22 cellular contexts compared by ENCODE assay signal in genomic region chr12:3761116-3761770, GRCh38. TPM values are rescaled to one million over a fixed set of nuclear protein-coding genes. Genes with fewer than 3 reads are reported as not detected.
DNase-seq lines count a peak whose midpoint lies in the region; ATAC-seq and TF ChIP-seq lines count a peak whose summit lies in the region.
"Had no signal": no experiment of that assay in that cellular context is flagged by ENCODE, and none has a peak within 500 bp of the region (broad histone marks: within the 10 kb centered on the region; RNA-seq: fewer than 3 reads in every experiment).

No MANE protein-coding gene starts in this region.

- POLR2A ChIA-PET in WTC11 (lab: Charles Lee) = no interaction called here

- H3K4me3 Mint-ChIP-seq in H9 = no peak overlapping the region
- no peak overlapping the region for H3K4me3 Mint-ChIP-seq in WTC11
- H3K4me3 Mint-ChIP-seq: CD8-positive, alpha-beta memory T cell; HFFc6 had no signal

- H3K23ac ChIP-seq in H9 (ENCODE audit: insufficient read length, low read depth, low read length) = no peak overlapping the region

- no peak overlapping the region for H3K4ac ChIP-seq in H9 (ENCODE audit: low read depth, low read length)

- H3K27ac ChIP-seq in H9 (ENCODE audit: insufficient read length, low read depth, low read length) (no peak overlapping the region), coronary artery (no peak overlapping the region)
- H3K27ac ChIP-seq: A549, BLaER1, KMS-11 had no signal

- H3K9ac ChIP-seq in H9 (ENCODE audit: extremely low read depth, insufficient read length, low read length) = no peak overlapping the region
- H3K9ac ChIP-seq: BLaER1, KMS-11 had no signal

- H3K4me2 ChIP-seq in H9 (ENCODE audit: insufficient read depth, insufficient read length, low read length) = no peak overlapping the region
- H3K4me2 ChIP-seq: A549, BLaER1, KMS-11 had no signal

- no peaks in the 10 kb centered on the region for H3K23me2 ChIP-seq in H9 (ENCODE audit: insufficient read length, low read depth, low read length, poor library complexity, severe bottlenecking)

- no peak overlapping the region for H4K8ac ChIP-seq in H9 (replicated peaks; ENCODE audit: insufficient read length, low read depth, low read length)

- H4K5ac ChIP-seq in H9 (ENCODE audit: insufficient read length, low read depth, low read length) = no peak overlapping the region

- no peaks in the 10 kb centered on the region for H3K4me1 ChIP-seq in H9 (ENCODE audit: insufficient read depth, low read length)
- H3K4me1 ChIP-seq: A549, BLaER1 had no signal

- H2BK15ac ChIP-seq in H9 (ENCODE audit: low read depth, low read length) = no peak overlapping the region

- H2BK120ac ChIP-seq in H9 (ENCODE audit: low read depth, low read length, poor library complexity, severe bottlenecking) = no peak overlapping the region

- CTCF ChIA-PET in WTC11 (lab: Charles Lee) = interaction anchor here (1.0 kb wide), 1 partner anchor 9 kb away, joined by 3 read pairs; the partner anchor contains the start of gene CRACR2A

- peaks cover 3% of the 10 kb centered on the region; the same call in 1 of the 2 replicates for H3K27me3 Mint-ChIP-seq in H9 (ENCODE audit: low read depth)
- peaks cover 3% of the 10 kb centered on the region for H3K27me3 Mint-ChIP-seq in WTC11 (ENCODE audit: low read depth)

- no peak overlapping the region for H3K56ac ChIP-seq in H9 (ENCODE audit: insufficient read length, low read depth, low read length)

- H3K9me3 Mint-ChIP-seq in H9 (peaks cover 0 to 4% of the 10 kb centered on the region in 2 experiments; a peak in 1 of 5 replicates), WTC11 (0 out of 2 replicates have a peak, but pooled peaks cover 11% of the 10 kb centered on the region)
- H3K9me3 Mint-ChIP-seq: CD8-positive, alpha-beta memory T cell; HFFc6 had no signal

- no peak overlapping the region for H2BK20ac ChIP-seq in H9 (ENCODE audit: low read depth, low read length, poor library complexity, severe bottlenecking)

- H3K36me3 Mint-ChIP-seq in H9 (ENCODE audit: insufficient read depth in 1 of 3, low read depth in 3 of 3) = no peaks in the 10 kb centered on the region; a peak in 1 of 7 replicates
- H3K36me3 Mint-ChIP-seq in WTC11 = no peaks in the 10 kb centered on the region

- no peak overlapping the region for H3K4me3 ChIP-seq in fibroblast of mammary gland (ENCODE audit: control insufficient read depth, low read depth, low read length)
- H3K4me3 ChIP-seq in skeletal muscle cell (ENCODE audit: low read depth, low read length) = no peak overlapping the region
- no peak overlapping the region for H3K4me3 ChIP-seq in coronary artery
- H3K4me3 ChIP-seq: A549, BLaER1, GM12878 had no signal

- H3K9me3 ChIP-seq in H9 (ENCODE audit: control insufficient read depth, low read depth, low read length) = no peaks in the 10 kb centered on the region
- H3K9me3 ChIP-seq: A549 had no signal

- H3K18ac ChIP-seq in H9 (ENCODE audit: insufficient read length, low read depth, low read length) = no peak overlapping the region

- WGBS in H9 (ENCODE audit: extremely low coverage, insufficient read length, low lambda C conversion rate) = no CpG with 5 or more reads among the region's 9 CpGs

- H4K20me1 ChIP-seq in H9 (ENCODE audit: control insufficient read depth, insufficient read depth, insufficient read length) = no peaks in the 10 kb centered on the region
- H4K20me1 ChIP-seq: BLaER1 had no signal

- H3K79me2 ChIP-seq in H9 (ENCODE audit: insufficient read depth, low read length) = no peaks in the 10 kb centered on the region

- H3K4me1 Mint-ChIP-seq in H9 = peaks cover 4 to 17% of the 10 kb centered on the region in 2 experiments
- H3K4me1 Mint-ChIP-seq in WTC11 = peaks cover 9% of the 10 kb centered on the region

- no peaks in the 10 kb centered on the region for H3K27me3 ChIP-seq in H9 (ENCODE audit: insufficient read depth, low read length)
- H3K27me3 ChIP-seq: BLaER1 had no signal

- H3K14ac ChIP-seq in H9 (ENCODE audit: insufficient read depth, low read length) = no peak overlapping the region

- no peak overlapping the region for H2AFZ ChIP-seq in H9 (ENCODE audit: low read length)

- no peak overlapping the region for H2BK5ac ChIP-seq in H9 (ENCODE audit: insufficient read length, low read length)

- no peak overlapping the region for H4K91ac ChIP-seq in H9 (ENCODE audit: insufficient read length, low read depth, low read length)

- H3K79me1 ChIP-seq in H9 (ENCODE audit: insufficient read depth, low read depth, low read length, poor library complexity, severe bottlenecking) = no peaks in the 10 kb centered on the region

- H2BK12ac ChIP-seq in H9 (ENCODE audit: insufficient read length, low read depth, low read length) = no peak overlapping the region

- TF ChIP-seq CTCF in H9 (conservative IDR thresholded peaks at IDR 0.05) (no peak), WTC11 (IDR thresholded peaks at IDR 0.05) (no peak), fibroblast of mammary gland (conservative IDR thresholded peaks at IDR 0.05; ENCODE audit: control insufficient read depth, insufficient read depth, low read depth, low read length) (no peak), coronary artery (IDR thresholded peaks at IDR 0.05) (no peak)

- H2AK5ac ChIP-seq in H9 (ENCODE audit: insufficient read length, low read length) = no peak overlapping the region

- no peak for ATAC-seq in WTC11
- ATAC-seq in HG02981 (IDR thresholded peaks at IDR 0.05; ENCODE audit: unreplicated experiment) = no peak
- no peak for ATAC-seq in HG03378 (IDR thresholded peaks at IDR 0.05; ENCODE audit: unreplicated experiment)
- ATAC-seq: A549, GM12878, Right ventricle myocardium inferior had no signal

- peak overlapping the region in 1 of 3 experiments; percentile 77; a peak in 2 of 7 replicates for H3K27ac Mint-ChIP-seq in H9
- 0 out of 2 replicates have a peak overlapping the region, but pooled peaks have one; percentile 19 for H3K27ac Mint-ChIP-seq in WTC11
- H3K27ac Mint-ChIP-seq: HFFc6 had no signal

- DNase-seq in H9 (peak; percentile 18), WTC11 (ENCODE audit: low spot score) (no peak), fibroblast of mammary gland (ENCODE audit: low read depth) (peak; percentile 62), skeletal muscle cell (ENCODE audit: low read depth) (peak; percentile 62), coronary artery (ENCODE audit: low spot score) (no peak)
- DNase-seq: CD8-positive, alpha-beta memory T cell; DMS53; EL; HFFc6; NCI-H1436; NCI-H1930; NCI-H2171 treated with DMSO at 0.1 percent for 48 hours; NCI-H446; NCI-H69 had no signal

- no peak overlapping the region for H3T11ph ChIP-seq in H9 (ENCODE audit: low read length)

TF ChIP-seq in WTC11, 78 proteins besides CTCF, POLR2A, EP300 and RAD21 (continues in another document):
- TF ChIP-seq NFE2L1 (CRISPR knock-in tag; IDR thresholded peaks at IDR 0.05) (no peak), SP1 (CRISPR knock-in tag; conservative IDR thresholded peaks at IDR 0.05) (no peak), JUN (CRISPR knock-in tag; IDR thresholded peaks at IDR 0.05) (no peak), FOXP1 (CRISPR knock-in tag; IDR thresholded peaks at IDR 0.05; ENCODE audit: borderline replicate concordance) (no peak), ZNF219 (CRISPR knock-in tag; IDR thresholded peaks at IDR 0.05; ENCODE audit: borderline replicate concordance) (no peak), TEAD4 (CRISPR knock-in tag; IDR thresholded peaks at IDR 0.05) (no peak), GTF2I (CRISPR knock-in tag; conservative IDR thresholded peaks at IDR 0.05) (no peak), MXD4 (CRISPR knock-in tag; IDR thresholded peaks at IDR 0.05; ENCODE audit: borderline replicate concordance) (no peak)
- TF ChIP-seq, protein P1, sequence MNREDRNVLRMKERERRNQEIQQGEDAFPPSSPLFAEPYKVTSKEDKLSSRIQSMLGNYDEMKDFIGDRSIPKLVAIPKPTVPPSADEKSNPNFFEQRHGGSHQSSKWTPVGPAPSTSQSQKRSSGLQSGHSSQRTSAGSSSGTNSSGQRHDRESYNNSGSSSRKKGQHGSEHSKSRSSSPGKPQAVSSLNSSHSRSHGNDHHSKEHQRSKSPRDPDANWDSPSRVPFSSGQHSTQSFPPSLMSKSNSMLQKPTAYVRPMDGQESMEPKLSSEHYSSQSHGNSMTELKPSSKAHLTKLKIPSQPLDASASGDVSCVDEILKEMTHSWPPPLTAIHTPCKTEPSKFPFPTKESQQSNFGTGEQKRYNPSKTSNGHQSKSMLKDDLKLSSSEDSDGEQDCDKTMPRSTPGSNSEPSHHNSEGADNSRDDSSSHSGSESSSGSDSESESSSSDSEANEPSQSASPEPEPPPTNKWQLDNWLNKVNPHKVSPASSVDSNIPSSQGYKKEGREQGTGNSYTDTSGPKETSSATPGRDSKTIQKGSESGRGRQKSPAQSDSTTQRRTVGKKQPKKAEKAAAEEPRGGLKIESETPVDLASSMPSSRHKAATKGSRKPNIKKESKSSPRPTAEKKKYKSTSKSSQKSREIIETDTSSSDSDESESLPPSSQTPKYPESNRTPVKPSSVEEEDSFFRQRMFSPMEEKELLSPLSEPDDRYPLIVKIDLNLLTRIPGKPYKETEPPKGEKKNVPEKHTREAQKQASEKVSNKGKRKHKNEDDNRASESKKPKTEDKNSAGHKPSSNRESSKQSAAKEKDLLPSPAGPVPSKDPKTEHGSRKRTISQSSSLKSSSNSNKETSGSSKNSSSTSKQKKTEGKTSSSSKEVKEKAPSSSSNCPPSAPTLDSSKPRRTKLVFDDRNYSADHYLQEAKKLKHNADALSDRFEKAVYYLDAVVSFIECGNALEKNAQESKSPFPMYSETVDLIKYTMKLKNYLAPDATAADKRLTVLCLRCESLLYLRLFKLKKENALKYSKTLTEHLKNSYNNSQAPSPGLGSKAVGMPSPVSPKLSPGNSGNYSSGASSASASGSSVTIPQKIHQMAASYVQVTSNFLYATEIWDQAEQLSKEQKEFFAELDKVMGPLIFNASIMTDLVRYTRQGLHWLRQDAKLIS (CRISPR knock-in tag; IDR thresholded peaks at IDR 0.05; ENCODE audit: borderline replicate concordance) = no peak
- TF ChIP-seq, protein P2, sequence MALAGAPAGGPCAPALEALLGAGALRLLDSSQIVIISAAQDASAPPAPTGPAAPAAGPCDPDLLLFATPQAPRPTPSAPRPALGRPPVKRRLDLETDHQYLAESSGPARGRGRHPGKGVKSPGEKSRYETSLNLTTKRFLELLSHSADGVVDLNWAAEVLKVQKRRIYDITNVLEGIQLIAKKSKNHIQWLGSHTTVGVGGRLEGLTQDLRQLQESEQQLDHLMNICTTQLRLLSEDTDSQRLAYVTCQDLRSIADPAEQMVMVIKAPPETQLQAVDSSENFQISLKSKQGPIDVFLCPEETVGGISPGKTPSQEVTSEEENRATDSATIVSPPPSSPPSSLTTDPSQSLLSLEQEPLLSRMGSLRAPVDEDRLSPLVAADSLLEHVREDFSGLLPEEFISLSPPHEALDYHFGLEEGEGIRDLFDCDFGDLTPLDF (CRISPR knock-in tag; IDR thresholded peaks at IDR 0.05) = no peak

RNA-seq across cellular contexts. Expression of gene CRACR2A, which starts 8.3 kb away (rescaled TPM):
- total RNA-seq in H9 (2021) (2.0 and 2.1 TPM in 2 replicates), WTC11 (2021) (2.4 to 2.6 TPM (median 2.5 TPM) in 3 replicates)
- total RNA-seq: M059J had no signal

Comparison
In these comparisons a context has a peak if more than half of its experiments do, and no peak if none do; other contexts are left out.
1. DNase-seq: peak in H9 (single experiment), fibroblast of mammary gland (single experiment) and skeletal muscle cell (single experiment); none in WTC11 (single experiment) and coronary artery (single experiment).